ENCODE assay signal across 12 cellular contexts in genomic region chr13:32829676-32830091, GRCh38.
A peak's percentile ranks its signal among the peaks of the same experiment; 100 is the strongest.
DNase-seq lines count a peak whose midpoint lies in the region; ATAC-seq and TF ChIP-seq lines count a peak whose summit lies in the region.
"Had no signal": no experiment of that assay in that cellular context is flagged by ENCODE, and none has a peak within 500 bp of the region (broad histone marks: within the 10 kb centered on the region; RNA-seq: fewer than 3 reads in every experiment).

No MANE protein-coding gene starts in this region.

- H3K27ac ChIP-seq in adrenal gland: no peak overlapping the region
- H3K27ac ChIP-seq in uterus: no peak overlapping the region

- intact Hi-C loops in adrenal gland (cut with DNase I): no loop called here
- intact Hi-C loops in uterus (cut with DNase I; ENCODE audit: low total_unique reads): no loop called here

- H3K9me3 ChIP-seq in adipocyte (ENCODE audit: control insufficient read depth, low read length) (peaks cover 14% of the 10 kb centered on the region), adrenal gland (replicated peaks in 1 of 3) (peaks cover 0 to 6% (median 0%) of the 10 kb centered on the region in 3 donors), uterus (no peaks in the 10 kb centered on the region)

- no peak overlapping the region for H3K9ac ChIP-seq in adipocyte (ENCODE audit: low read length)

- H3K4me1 ChIP-seq in adipocyte (ENCODE audit: control insufficient read depth, insufficient read depth, low read length) (peaks cover 6% of the 10 kb centered on the region), adrenal gland (replicated peaks in 1 of 2) (no peaks in the 10 kb centered on the region), uterus (no peaks in the 10 kb centered on the region)

- DNase-seq in AG08396 (ENCODE audit: low spot score): peak; percentile 25
- DNase-seq in adipocyte (ENCODE audit: low read depth): peak; percentile 47
- DNase-seq in iris pigment epithelial cell (ENCODE audit: low read depth): peak; percentile 54
- no peak for DNase-seq in NCI-H526 (lab: John Stamatoyannopoulos, UW)
- no peak for DNase-seq in adrenal gland
- DNase-seq in uterus: no peak
- DNase-seq in OCI-M2 (lab: John Stamatoyannopoulos, UW; ENCODE audit: unreplicated experiment): no peak
- DNase-seq: activated CD8-positive, alpha-beta memory T cell treated with anti-CD3 and anti-CD28 coated beads for 24 hours; COR-L47; Karpas-422; occipital lobe had no signal

- H3K4me3 ChIP-seq in adipocyte (ENCODE audit: low read length) (no peak overlapping the region), adrenal gland (no peak overlapping the region), uterus (no peak overlapping the region)

- H3K36me3 ChIP-seq in adipocyte (ENCODE audit: control insufficient read depth, insufficient read depth, low read length, severe bottlenecking): no peaks in the 10 kb centered on the region
- no peaks in the 10 kb centered on the region for H3K36me3 ChIP-seq in adrenal gland (replicated peaks in 1 of 2)
- no peaks in the 10 kb centered on the region for H3K36me3 ChIP-seq in uterus

- H3K27me3 ChIP-seq in adipocyte (replicated peaks; ENCODE audit: control insufficient read depth, insufficient read depth, low read length) (no peaks in the 10 kb centered on the region), adrenal gland (no peaks in the 10 kb centered on the region), uterus (no peaks in the 10 kb centered on the region)

- no peak for TF ChIP-seq POLR2A in adrenal gland (IDR thresholded peaks at IDR 0.05)
- no peak for TF ChIP-seq POLR2A in uterus (IDR thresholded peaks at IDR 0.05)

- WGBS in adrenal gland, 4 donors: 75 to 96% (median 80%) methylated on average over 2 of the region's 2 CpGs

- ATAC-seq in HG03432 (IDR thresholded peaks at IDR 0.05; ENCODE audit: unreplicated experiment): peak; percentile 59

- no peak for TF ChIP-seq CTCF in adrenal gland (IDR thresholded peaks at IDR 0.05)
- no peak for TF ChIP-seq CTCF in uterus (IDR thresholded peaks at IDR 0.05)

Comparison
In these comparisons a context has a peak if more than half of its experiments do, and no peak if none do; other contexts are left out.
1. DNase-seq: peak in AG08396 (single experiment), adipocyte (single experiment) and iris pigment epithelial cell (single experiment); none in NCI-H526 (0 of 2), adrenal gland (0 of 7), uterus (0 of 2) and OCI-M2 (single experiment).